9 cellular contexts compared by ENCODE assay signal in genomic region chr17:76500745-76501017, GRCh38. TPM values are rescaled to one million over a fixed set of nuclear protein-coding genes. Genes with fewer than 3 reads are reported as not detected.
DNase-seq lines count a peak whose midpoint lies in the region; ATAC-seq lines count a peak whose summit lies in the region.
"Had no signal": no experiment of that assay in that cellular context is flagged by ENCODE, and none has a peak within 500 bp of the region (broad histone marks: within the 10 kb centered on the region; RNA-seq: fewer than 3 reads in every experiment).

No MANE protein-coding gene starts in this region.

- H3K4me3 ChIP-seq in iPS-18a (ENCODE audit: low read length) = peak overlapping the region; percentile 59

- peaks cover 38% of the 10 kb centered on the region for H3K4me1 ChIP-seq in iPS-18a (ENCODE audit: control insufficient read depth, low read depth, low read length)

- H3K27me3 Mint-ChIP-seq in activated CD8-positive, alpha-beta memory T cell treated with anti-CD3 and anti-CD28 coated beads, Interleukin-2, amount 10 ng/mL, durations not matched to agents 7 days and 5 days = no peaks in the 10 kb centered on the region
- H3K27me3 Mint-ChIP-seq in activated CD8-positive, alpha-beta T cell treated with anti-CD3 and anti-CD28 coated beads, Interleukin-2, amount 10 ng/mL, durations not matched to agents 7 days and 5 days (ENCODE audit: low read depth) = no peaks in the 10 kb centered on the region

- H3K27ac ChIP-seq in iPS-18a (ENCODE audit: low read length) (no peak overlapping the region), substantia nigra (ENCODE audit: low read depth, low read length, poor library complexity, severe bottlenecking) (peak overlapping the region; percentile 84)

- no peak for DNase-seq in activated CD8-positive, alpha-beta memory T cell treated with anti-CD3 and anti-CD28 coated beads, Interleukin-2, amount 10 ng/mL, durations not matched to agents 7 days and 5 days
- DNase-seq in activated CD8-positive, alpha-beta memory T cell treated with anti-CD3 and anti-CD28 coated beads for 24 hours = no peak
- no peak for DNase-seq in activated CD8-positive, alpha-beta T cell treated with anti-CD3 and anti-CD28 coated beads, Interleukin-2, amount 10 ng/mL, durations not matched to agents 7 days and 5 days
- no peak for DNase-seq in substantia nigra (lab: John Stamatoyannopoulos, UW)
- DNase-seq in A172 (ENCODE audit: low spot score) = no peak
- DNase-seq in AG08395 (ENCODE audit: low spot score) = no peak

- peaks cover 11% of the 10 kb centered on the region for H3K27me3 ChIP-seq in iPS-18a (ENCODE audit: control insufficient read depth, insufficient read depth, low read length)

- H3K4me3 Mint-ChIP-seq in activated CD8-positive, alpha-beta memory T cell treated with anti-CD3 and anti-CD28 coated beads, Interleukin-2, amount 10 ng/mL, durations not matched to agents 7 days and 5 days = peak overlapping the region; percentile 84
- H3K4me3 Mint-ChIP-seq in activated CD8-positive, alpha-beta T cell treated with anti-CD3 and anti-CD28 coated beads, Interleukin-2, amount 10 ng/mL, durations not matched to agents 7 days and 5 days = peak overlapping the region; percentile 89

- ATAC-seq in activated CD8-positive, alpha-beta memory T cell treated with anti-CD3 and anti-CD28 coated beads, Interleukin-2, amount 10 ng/mL, durations not matched to agents 7 days and 5 days = peak; percentile 28
- peak; percentile 38 for ATAC-seq in activated CD8-positive, alpha-beta T cell treated with anti-CD3 and anti-CD28 coated beads, Interleukin-2, amount 10 ng/mL, durations not matched to agents 7 days and 5 days
- ATAC-seq in HG02973 (IDR thresholded peaks at IDR 0.05; ENCODE audit: unreplicated experiment) = no peak

- H3K36me3 Mint-ChIP-seq in activated CD8-positive, alpha-beta memory T cell treated with anti-CD3 and anti-CD28 coated beads, Interleukin-2, amount 10 ng/mL, durations not matched to agents 7 days and 5 days = no peaks in the 10 kb centered on the region
- peaks cover 12% of the 10 kb centered on the region for H3K36me3 Mint-ChIP-seq in activated CD8-positive, alpha-beta T cell treated with anti-CD3 and anti-CD28 coated beads, Interleukin-2, amount 10 ng/mL, durations not matched to agents 7 days and 5 days (ENCODE audit: low read depth)

- no peaks in the 10 kb centered on the region for H3K36me3 ChIP-seq in iPS-18a (ENCODE audit: control insufficient read depth, low read depth, low read length)

- no peaks in the 10 kb centered on the region for H3K9me3 ChIP-seq in iPS-18a (ENCODE audit: control insufficient read depth, low read depth, low read length)

- peak overlapping the region; percentile 21 for H3K27ac Mint-ChIP-seq in activated CD8-positive, alpha-beta memory T cell treated with anti-CD3 and anti-CD28 coated beads, Interleukin-2, amount 10 ng/mL, durations not matched to agents 7 days and 5 days
- H3K27ac Mint-ChIP-seq in activated CD8-positive, alpha-beta T cell treated with anti-CD3 and anti-CD28 coated beads, Interleukin-2, amount 10 ng/mL, durations not matched to agents 7 days and 5 days = peak overlapping the region; percentile 71

- POLR2A ChIA-PET in activated CD8-positive, alpha-beta T cell treated with anti-CD3 and anti-CD28 coated beads, Interleukin-2, amount 10 ng/mL, durations not matched to agents 7 days and 5 days (lab: Charles Lee) = interaction anchor here (3.0 kb wide), 1 partner anchor 9 kb away, joined by 12 read pairs; no protein-coding TSS in a partner anchor

- CTCF ChIA-PET in activated CD8-positive, alpha-beta memory T cell treated with anti-CD3 and anti-CD28 coated beads, Interleukin-2, amount 10 ng/mL, durations not matched to agents 7 days and 5 days (lab: Charles Lee) = interaction anchor here (1.1 to 15.6 kb wide), 5 partner anchors 10 to 115 kb away, joined by 3 to 192 read pairs (median 4); partner anchors contain the start of gene AANAT
- CTCF ChIA-PET in activated CD8-positive, alpha-beta T cell treated with anti-CD3 and anti-CD28 coated beads, Interleukin-2, amount 10 ng/mL, durations not matched to agents 7 days and 5 days (lab: Charles Lee) = interaction anchor here (1.5 to 11.9 kb wide), 3 partner anchors 20 to 37 kb away, joined by 4 to 184 read pairs (median 9); partner anchors contain the start of gene AANAT

- peak overlapping the region; percentile 52 for H3K9ac ChIP-seq in iPS-18a (ENCODE audit: low read length)

- peaks cover 44% of the 10 kb centered on the region for H3K4me1 Mint-ChIP-seq in activated CD8-positive, alpha-beta memory T cell treated with anti-CD3 and anti-CD28 coated beads, Interleukin-2, amount 10 ng/mL, durations not matched to agents 7 days and 5 days
- H3K4me1 Mint-ChIP-seq in activated CD8-positive, alpha-beta T cell treated with anti-CD3 and anti-CD28 coated beads, Interleukin-2, amount 10 ng/mL, durations not matched to agents 7 days and 5 days (ENCODE audit: low read depth) = peaks cover 62% of the 10 kb centered on the region

- H3K9me3 Mint-ChIP-seq in activated CD8-positive, alpha-beta memory T cell treated with anti-CD3 and anti-CD28 coated beads, Interleukin-2, amount 10 ng/mL, durations not matched to agents 7 days and 5 days (ENCODE audit: low read depth) = no peaks in the 10 kb centered on the region
- H3K9me3 Mint-ChIP-seq in activated CD8-positive, alpha-beta T cell treated with anti-CD3 and anti-CD28 coated beads, Interleukin-2, amount 10 ng/mL, durations not matched to agents 7 days and 5 days (ENCODE audit: insufficient read depth) = no peaks in the 10 kb centered on the region

RNA-seq across cellular contexts. Expression of gene RHBDF2, which starts 0.5 kb away (rescaled TPM):
- 10 to 100 TPM; 29.6 to 42.1 TPM for total RNA-seq in activated CD8-positive, alpha-beta memory T cell treated with anti-CD3 and anti-CD28 coated beads, Interleukin-2, amount 10 ng/mL, durations not matched to agents 7 days and 5 days
- total RNA-seq in activated CD8-positive, alpha-beta T cell treated with anti-CD3 and anti-CD28 coated beads, Interleukin-2, amount 10 ng/mL, durations not matched to agents 7 days and 5 days = 10 to 100 TPM; 51.4 to 52.1 TPM
- 36.2 and 54.9 TPM in 2 replicates for total RNA-seq in A172 (2014; rRNA removed; shearing (Covaris generic))

RNA-seq across cellular contexts. Expression of gene AANAT, which starts 33.3 kb away (rescaled TPM):
- not detected for total RNA-seq in activated CD8-positive, alpha-beta memory T cell treated with anti-CD3 and anti-CD28 coated beads, Interleukin-2, amount 10 ng/mL, durations not matched to agents 7 days and 5 days
- total RNA-seq in activated CD8-positive, alpha-beta T cell treated with anti-CD3 and anti-CD28 coated beads, Interleukin-2, amount 10 ng/mL, durations not matched to agents 7 days and 5 days = not detected
- not detected in 2 replicates for total RNA-seq in A172 (2014; rRNA removed; shearing (Covaris generic))
- total RNA-seq: Daoy had no signal

RNA-seq across cellular contexts. Expression of gene CYGB, which starts 36.8 kb away (rescaled TPM):
- total RNA-seq in activated CD8-positive, alpha-beta memory T cell treated with anti-CD3 and anti-CD28 coated beads, Interleukin-2, amount 10 ng/mL, durations not matched to agents 7 days and 5 days = not detected
- total RNA-seq in activated CD8-positive, alpha-beta T cell treated with anti-CD3 and anti-CD28 coated beads, Interleukin-2, amount 10 ng/mL, durations not matched to agents 7 days and 5 days = under 1 TPM in 1 of 2 experiments, not detected in 1; 0.40 TPM
- total RNA-seq in A172 (2014; rRNA removed; shearing (Covaris generic)) = 0.05 and 1.1 TPM in 2 replicates

RNA-seq across cellular contexts. Expression of gene PRCD, which starts 39.2 kb away (rescaled TPM):
- not detected for total RNA-seq in activated CD8-positive, alpha-beta memory T cell treated with anti-CD3 and anti-CD28 coated beads, Interleukin-2, amount 10 ng/mL, durations not matched to agents 7 days and 5 days
- not detected for total RNA-seq in activated CD8-positive, alpha-beta T cell treated with anti-CD3 and anti-CD28 coated beads, Interleukin-2, amount 10 ng/mL, durations not matched to agents 7 days and 5 days
- not detected in 2 replicates for total RNA-seq in A172 (2014; rRNA removed; shearing (Covaris generic))

RNA-seq across cellular contexts. Expression of gene UBE2O, which starts 47.7 kb away (rescaled TPM):
- total RNA-seq in activated CD8-positive, alpha-beta memory T cell treated with anti-CD3 and anti-CD28 coated beads, Interleukin-2, amount 10 ng/mL, durations not matched to agents 7 days and 5 days = 10 to 100 TPM; 30.2 to 34.7 TPM
- total RNA-seq in activated CD8-positive, alpha-beta T cell treated with anti-CD3 and anti-CD28 coated beads, Interleukin-2, amount 10 ng/mL, durations not matched to agents 7 days and 5 days = 10 to 100 TPM; 28.4 to 31.6 TPM
- 11.4 and 19.4 TPM in 2 replicates for total RNA-seq in A172 (2014; rRNA removed; shearing (Covaris generic))
